ENCODE assay signal across 9 cellular contexts in the genomic region with DNA sequence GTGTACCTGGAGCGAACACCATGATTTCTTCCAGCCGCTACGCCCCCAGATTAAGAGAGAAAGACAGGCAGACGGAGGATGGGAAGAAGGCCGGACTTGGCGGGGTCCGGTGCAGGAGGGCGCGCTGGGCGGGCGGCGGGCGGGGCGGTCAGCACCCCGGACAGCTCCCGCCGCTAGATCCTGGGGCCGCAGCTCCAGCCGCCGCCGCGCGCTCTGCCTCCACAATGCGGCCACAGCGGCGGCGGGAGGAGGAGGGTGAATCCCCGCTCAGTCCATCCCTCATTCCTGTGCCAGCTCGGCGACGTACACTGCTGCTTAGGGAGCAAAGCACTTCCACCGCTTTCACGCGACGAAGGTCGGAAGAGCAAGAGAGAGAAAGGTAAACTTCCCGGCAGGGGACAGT. TPM values are rescaled to one million over a fixed set of nuclear protein-coding genes. Genes with fewer than 3 reads are reported as not detected.
DNase-seq lines count a peak whose midpoint lies in the region; ATAC-seq and TF ChIP-seq lines count a peak whose summit lies in the region.
"Had no signal": no experiment of that assay in that cellular context is flagged by ENCODE, and none has a peak within 500 bp of the region (broad histone marks: within the 10 kb centered on the region; RNA-seq: fewer than 3 reads in every experiment).

A gene with protein sequence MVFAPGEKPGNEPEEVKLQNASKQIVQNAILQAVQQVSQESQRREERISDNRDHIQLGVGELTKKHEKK (minus strand): TSS at position 226 of the 403 bp plus-strand sequence. CDS start 204 bp downstream, at position 22.

- TF ChIP-seq CTCF in GM20000 (IDR thresholded peaks at IDR 0.05; ENCODE audit: extremely low read depth, missing control alignments): no peak

- ATAC-seq in HG03354 (IDR thresholded peaks at IDR 0.05; ENCODE audit: poor library complexity, severe bottlenecking, unreplicated experiment): no peak

- DNase-seq in GM20000 (ENCODE audit: low spot score) (peak; percentile 51), NCI-H748 treated with DMSO at 0.1 percent for 48 hours (lab: John Stamatoyannopoulos, UW) (peak; percentile 28), lung microvascular endothelial cell (ENCODE audit: low read depth in 2 of 2) (peak; percentile 31 to 49), T1000 (lab: John Stamatoyannopoulos, UW) (no peak), SKM-1 treated with dmso at 0.1 percent for 144 hours (lab: John Stamatoyannopoulos, UW; ENCODE audit: unreplicated experiment) (no peak), Kasumi-1 (lab: John Stamatoyannopoulos, UW) (no peak)
- peak; percentile 1 for DNase-seq in effector CD8-positive, alpha-beta T cell (lab: John Stamatoyannopoulos, UW)

RNA-seq across cellular contexts. Expression of the gene that starts here (rescaled TPM):
- not detected in 2 replicates for total RNA-seq in lung microvascular endothelial cell
- total RNA-seq: epithelial cell of proximal tubule had no signal

Comparison
In these comparisons a context has a peak if more than half of its experiments do, and no peak if none do; other contexts are left out.
1. Peak in DNase-seq in lung microvascular endothelial cell; RNA of the gene not detected or under 1 TPM.
2. DNase-seq: peak in GM20000 (single experiment), NCI-H748 treated with DMSO at 0.1 percent for 48 hours (single experiment) and effector CD8-positive, alpha-beta T cell (single experiment); none in T1000 (single experiment), SKM-1 treated with dmso at 0.1 percent for 144 hours (single experiment) and Kasumi-1 (0 of 2).